Comparison of ENCODE assay signal across 28 cellular contexts in the genomic region with DNA sequence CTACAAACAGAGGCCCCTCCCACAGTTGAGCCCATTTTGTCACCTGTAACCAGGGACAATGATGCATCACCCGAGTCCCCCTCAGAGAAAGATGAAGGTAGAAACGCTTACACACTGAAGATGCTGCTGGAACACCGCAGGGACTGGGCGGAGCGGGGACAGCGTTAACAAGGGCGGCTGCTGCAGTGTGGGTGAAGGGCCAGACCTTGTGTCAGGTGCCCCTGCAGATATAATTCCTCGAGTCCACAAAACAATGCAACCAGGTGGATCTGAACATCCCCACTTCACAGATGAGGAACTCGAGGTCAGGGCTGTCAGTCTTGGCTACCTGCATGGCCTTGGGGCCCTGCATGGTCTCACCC. TPM values are rescaled to one million over a fixed set of nuclear protein-coding genes. Genes with fewer than 3 reads are reported as not detected.
A peak's percentile ranks its signal among the peaks of the same experiment; 100 is the strongest.
DNase-seq lines count a peak whose midpoint lies in the region; ATAC-seq lines count a peak whose summit lies in the region.
"Had no signal": no experiment of that assay in that cellular context is flagged by ENCODE, and none has a peak within 500 bp of the region (broad histone marks: within the 10 kb centered on the region; RNA-seq: fewer than 3 reads in every experiment).

No MANE protein-coding gene starts in this region.

- H3K27ac ChIP-seq in BLaER1 (no peak overlapping the region), Karpas-422 (ENCODE audit: low read length) (no peak overlapping the region)
- H3K27ac ChIP-seq: body of pancreas, esophagus muscularis mucosa, hepatocyte, thyroid gland had no signal

- no peak overlapping the region for H3K4me3 ChIP-seq in BLaER1
- H3K4me3 ChIP-seq in Karpas-422 (ENCODE audit: low read length): no peak overlapping the region
- H3K4me3 ChIP-seq: body of pancreas, esophagus muscularis mucosa, hepatocyte, thyroid gland had no signal

- peaks cover 2% of the 10 kb centered on the region; the same call in 1 of the 2 replicates for H3K79me2 ChIP-seq in Karpas-422 (ENCODE audit: low read length)
- H3K79me2 ChIP-seq: hepatocyte had no signal

- H3K9me3 ChIP-seq in BLaER1: no peaks in the 10 kb centered on the region
- no peaks in the 10 kb centered on the region for H3K9me3 ChIP-seq in Karpas-422 (ENCODE audit: low read length)
- H3K9me3 ChIP-seq: body of pancreas, esophagus muscularis mucosa, thyroid gland had no signal

- peaks cover 48% of the 10 kb centered on the region for H4K20me1 ChIP-seq in BLaER1
- H4K20me1 ChIP-seq in Karpas-422 (ENCODE audit: insufficient read depth, low read depth, low read length): no peaks in the 10 kb centered on the region; the same call in 1 of the 2 replicates

- H2AFZ ChIP-seq in Karpas-422 (ENCODE audit: low read length): no peak overlapping the region
- H2AFZ ChIP-seq: hepatocyte had no signal

- H3K36me3 ChIP-seq in BLaER1 (no peaks in the 10 kb centered on the region), Karpas-422 (ENCODE audit: insufficient read depth, low read length) (no peaks in the 10 kb centered on the region)
- H3K36me3 ChIP-seq: esophagus muscularis mucosa, thyroid gland had no signal

- peak overlapping the region; percentile 63 for H3K27ac Mint-ChIP-seq in T-helper 2 cell treated with Interferon-gamma antibody and Interleukin-4, amounts not matched to agents 5 μg/mL and 100 μg/mL, for 36 hours
- no peak overlapping the region for H3K27ac Mint-ChIP-seq in central memory CD8-positive, alpha-beta T cell (ENCODE audit: low read depth)
- peak overlapping the region in 1 of 2 donors; percentile 23 for H3K27ac Mint-ChIP-seq in natural killer cell treated with Interleukin-12 subunit alpha and Interleukin-12 subunit beta and Interleukin-15 and Interleukin-18, amount 100 ng/mL, for 72 hours
- H3K27ac Mint-ChIP-seq: activated T-helper 2 cell treated with anti-CD3 and anti-CD28 coated beads, Interferon-gamma antibody, Interleukin-2, Interleukin-4, amounts not matched to agents 10 μg/mL and 5 μg/mL and 100 μg/mL, durations not matched to agents 14 hours and 24 hours and 36 hours; stimulated activated naive CD8-positive, alpha-beta T cell treated with anti-CD3 and anti-CD28 coated beads, Interleukin-15, Interleukin-2, amounts not matched to agents 100 ng/mL and 50 ng/mL, for 24 hours had no signal

- DNase-seq in T-helper 2 cell treated with Interferon-gamma antibody and Interleukin-4, amounts not matched to agents 5 μg/mL and 100 μg/mL, for 36 hours (ENCODE audit: low spot score): no peak
- DNase-seq in T-helper 2 cell (no peak), HCEC 1CT (no peak), NCI-H2196 (lab: John Stamatoyannopoulos, UW; ENCODE audit: unreplicated experiment) (no peak), Karpas-422 (no peak)
- DNase-seq in central memory CD8-positive, alpha-beta T cell (ENCODE audit: low spot score in 2 of 2): no peak
- no peak for DNase-seq in natural killer cell treated with Interleukin-12 subunit alpha and Interleukin-12 subunit beta and Interleukin-15 and Interleukin-18, amount 100 ng/mL, for 72 hours (ENCODE audit: low spot score)
- DNase-seq: COR-L47; DMS79; effector CD8-positive, alpha-beta T cell; GF-D8; naive thymus-derived CD4-positive, alpha-beta T cell; NCI-H1417; NCI-H510A treated with DMSO at 0.1 percent for 48 hours; PC-3; SHP77; stimulated activated CD4-positive, alpha-beta T cell treated with anti-CD3 and anti-CD28 coated beads, Interleukin-4, amount 100 ng/mL, for 1 hour; thyroid gland had no signal

- H3K4me2 ChIP-seq in BLaER1 (peak overlapping the region; percentile 85), Karpas-422 (ENCODE audit: low read depth, low read length, poor library complexity, severe bottlenecking) (no peak overlapping the region)
- H3K4me2 ChIP-seq: hepatocyte had no signal

- H3K36me3 Mint-ChIP-seq in T-helper 2 cell treated with Interferon-gamma antibody and Interleukin-4, amounts not matched to agents 5 μg/mL and 100 μg/mL, for 36 hours (ENCODE audit: low read depth): peaks cover 7% of the 10 kb centered on the region
- no peaks in the 10 kb centered on the region for H3K36me3 Mint-ChIP-seq in central memory CD8-positive, alpha-beta T cell (ENCODE audit: insufficient read depth)
- H3K36me3 Mint-ChIP-seq in natural killer cell treated with Interleukin-12 subunit alpha and Interleukin-12 subunit beta and Interleukin-15 and Interleukin-18, amount 100 ng/mL, for 72 hours: no peaks in the 10 kb centered on the region

- ATAC-seq in central memory CD8-positive, alpha-beta T cell (replicated peaks; ENCODE audit: extremely low read depth, poor library complexity, severe bottlenecking): no peak
- no peak for ATAC-seq in natural killer cell treated with Interleukin-12 subunit alpha and Interleukin-12 subunit beta and Interleukin-15 and Interleukin-18, amount 100 ng/mL, for 72 hours
- ATAC-seq: activated CD4-positive, CD25-positive, alpha-beta regulatory T cell treated with anti-CD3 and anti-CD28 coated beads, Interleukin-2, amount 50 U/mL, for 24 hours; body of pancreas; left lobe of liver; PC-3; right cardiac atrium had no signal

- peaks cover 59% of the 10 kb centered on the region for H3K4me1 Mint-ChIP-seq in T-helper 2 cell treated with Interferon-gamma antibody and Interleukin-4, amounts not matched to agents 5 μg/mL and 100 μg/mL, for 36 hours (ENCODE audit: low read depth)
- H3K4me1 Mint-ChIP-seq in central memory CD8-positive, alpha-beta T cell: peaks cover 52% of the 10 kb centered on the region
- peaks cover 52 to 57% of the 10 kb centered on the region in 2 donors for H3K4me1 Mint-ChIP-seq in natural killer cell treated with Interleukin-12 subunit alpha and Interleukin-12 subunit beta and Interleukin-15 and Interleukin-18, amount 100 ng/mL, for 72 hours (ENCODE audit: low read depth in 2 of 2)

- H3K9me3 Mint-ChIP-seq in T-helper 2 cell treated with Interferon-gamma antibody and Interleukin-4, amounts not matched to agents 5 μg/mL and 100 μg/mL, for 36 hours: no peaks in the 10 kb centered on the region
- H3K9me3 Mint-ChIP-seq in central memory CD8-positive, alpha-beta T cell: no peaks in the 10 kb centered on the region
- peaks cover 3% of the 10 kb centered on the region for H3K9me3 Mint-ChIP-seq in natural killer cell treated with Interleukin-12 subunit alpha and Interleukin-12 subunit beta and Interleukin-15 and Interleukin-18, amount 100 ng/mL, for 72 hours
- H3K9me3 Mint-ChIP-seq: activated T-helper 2 cell treated with anti-CD3 and anti-CD28 coated beads, Interferon-gamma antibody, Interleukin-2, Interleukin-4, amounts not matched to agents 10 μg/mL and 5 μg/mL and 100 μg/mL, durations not matched to agents 14 hours and 24 hours and 36 hours; stimulated activated naive CD8-positive, alpha-beta T cell treated with anti-CD3 and anti-CD28 coated beads, Interleukin-15, Interleukin-2, amounts not matched to agents 100 ng/mL and 50 ng/mL, for 24 hours had no signal

- no peaks in the 10 kb centered on the region for H3K27me3 Mint-ChIP-seq in T-helper 2 cell treated with Interferon-gamma antibody and Interleukin-4, amounts not matched to agents 5 μg/mL and 100 μg/mL, for 36 hours (ENCODE audit: low read depth)
- H3K27me3 Mint-ChIP-seq in central memory CD8-positive, alpha-beta T cell: no peaks in the 10 kb centered on the region
- H3K27me3 Mint-ChIP-seq in natural killer cell treated with Interleukin-12 subunit alpha and Interleukin-12 subunit beta and Interleukin-15 and Interleukin-18, amount 100 ng/mL, for 72 hours: no peaks in the 10 kb centered on the region
- H3K27me3 Mint-ChIP-seq: naive thymus-derived CD4-positive, alpha-beta T cell; stimulated activated naive CD8-positive, alpha-beta T cell treated with anti-CD3 and anti-CD28 coated beads, Interleukin-15, Interleukin-2, amounts not matched to agents 100 ng/mL and 50 ng/mL, for 24 hours had no signal

- H3K27me3 ChIP-seq in BLaER1: no peaks in the 10 kb centered on the region
- H3K27me3 ChIP-seq in Karpas-422 (ENCODE audit: low read length): no peaks in the 10 kb centered on the region
- H3K27me3 ChIP-seq: body of pancreas, esophagus muscularis mucosa, hepatocyte, thyroid gland had no signal

- peak overlapping the region; percentile 48 for H3K4me3 Mint-ChIP-seq in T-helper 2 cell treated with Interferon-gamma antibody and Interleukin-4, amounts not matched to agents 5 μg/mL and 100 μg/mL, for 36 hours
- H3K4me3 Mint-ChIP-seq in central memory CD8-positive, alpha-beta T cell: peak overlapping the region; percentile 34
- peak overlapping the region; percentile 54 for H3K4me3 Mint-ChIP-seq in natural killer cell treated with Interleukin-12 subunit alpha and Interleukin-12 subunit beta and Interleukin-15 and Interleukin-18, amount 100 ng/mL, for 72 hours
- H3K4me3 Mint-ChIP-seq: stimulated activated naive CD8-positive, alpha-beta T cell treated with anti-CD3 and anti-CD28 coated beads, Interleukin-15, Interleukin-2, amounts not matched to agents 100 ng/mL and 50 ng/mL, for 24 hours had no signal

- H3K4me1 ChIP-seq in BLaER1: peaks cover 42% of the 10 kb centered on the region
- peaks cover 8% of the 10 kb centered on the region for H3K4me1 ChIP-seq in Karpas-422 (ENCODE audit: low read length)

- H3K9me2 ChIP-seq in Karpas-422 (replicated peaks; ENCODE audit: insufficient read depth, low read length): no peaks in the 10 kb centered on the region

- H3K9ac ChIP-seq in BLaER1: no peak overlapping the region
- no peak overlapping the region for H3K9ac ChIP-seq in Karpas-422 (ENCODE audit: low read length)

RNA-seq across cellular contexts. Expression of a gene that starts 6.3 kb away (rescaled TPM):
- total RNA-seq in natural killer cell treated with Interleukin-12 subunit alpha and Interleukin-12 subunit beta and Interleukin-15 and Interleukin-18, amount 100 ng/mL, for 72 hours: 10 to 100 TPM; 28.7 to 29.8 TPM
- 4.1 and 7.8 TPM in 2 replicates for total RNA-seq in Karpas-422 (2014; rRNA removed; shearing (Covaris generic); ENCODE audit: low replicate concordance)

RNA-seq across cellular contexts. Expression of a gene that starts 9.5 kb away (rescaled TPM):
- 1 to 10 TPM; 2.2 to 4.9 TPM for total RNA-seq in natural killer cell treated with Interleukin-12 subunit alpha and Interleukin-12 subunit beta and Interleukin-15 and Interleukin-18, amount 100 ng/mL, for 72 hours
- 22.1 and 29.1 TPM in 2 replicates for total RNA-seq in Karpas-422 (2014; rRNA removed; shearing (Covaris generic); ENCODE audit: low replicate concordance)

RNA-seq across cellular contexts. Expression of a gene that starts 15.0 kb away (rescaled TPM):
- total RNA-seq in natural killer cell treated with Interleukin-12 subunit alpha and Interleukin-12 subunit beta and Interleukin-15 and Interleukin-18, amount 100 ng/mL, for 72 hours: not detected
- total RNA-seq in Karpas-422 (2014; rRNA removed; shearing (Covaris generic); ENCODE audit: low replicate concordance): 0.15 TPM in 1 of 2 replicates, not detected in the other
- total RNA-seq: activated T-helper 2 cell treated with anti-CD3 and anti-CD28 coated beads, Interferon-gamma antibody, Interleukin-2, Interleukin-4, amounts not matched to agents 10 μg/mL and 5 μg/mL and 100 μg/mL, durations not matched to agents 14 hours and 24 hours and 36 hours; MCF 10A; naive thymus-derived CD4-positive, alpha-beta T cell; PC-3 had no signal

RNA-seq across cellular contexts. Expression of a gene that starts 39.0 kb away (rescaled TPM):
- 1 to 10 TPM in 1 of 2 donors, under 1 TPM in 1; 0.14 to 1.1 TPM for total RNA-seq in natural killer cell treated with Interleukin-12 subunit alpha and Interleukin-12 subunit beta and Interleukin-15 and Interleukin-18, amount 100 ng/mL, for 72 hours
- total RNA-seq in Karpas-422 (2014; rRNA removed; shearing (Covaris generic); ENCODE audit: low replicate concordance): 0.07 TPM in 1 of 2 replicates, not detected in the other
- total RNA-seq: MCF 10A had no signal
